In genomic region chr18:78977627-78978271, GRCh38 we compare ENCODE assay signal across 17 cellular contexts. TPM values are rescaled to one million over a fixed set of nuclear protein-coding genes. Genes with fewer than 3 reads are reported as not detected.
DNase-seq lines count a peak whose midpoint lies in the region; ATAC-seq and TF ChIP-seq lines count a peak whose summit lies in the region.
"Had no signal": no experiment of that assay in that cellular context is flagged by ENCODE, and none has a peak within 500 bp of the region (broad histone marks: within the 10 kb centered on the region; RNA-seq: fewer than 3 reads in every experiment).

No MANE protein-coding gene starts in this region.

- peaks cover 54 to 60% of the 10 kb centered on the region in 2 donors for H3K27me3 Mint-ChIP-seq in CD8-positive, alpha-beta memory T cell
- peaks cover 75% of the 10 kb centered on the region for H3K27me3 Mint-ChIP-seq in nephron (ENCODE audit: low read depth)

- peaks cover 12 to 25% (median 15%) of the 10 kb centered on the region in 3 donors for H3K4me1 Mint-ChIP-seq in CD8-positive, alpha-beta memory T cell
- H3K4me1 Mint-ChIP-seq in nephron, result peaks cover 29% of the 10 kb centered on the region

- H3K9me3 ChIP-seq in CD8-positive, alpha-beta memory T cell (ENCODE audit: low read length), result no peaks in the 10 kb centered on the region
- H3K9me3 ChIP-seq in HUES6 (ENCODE audit: control insufficient read depth, insufficient read depth, low read depth, low read length) (no peaks in the 10 kb centered on the region), thyroid gland (no peaks in the 10 kb centered on the region)
- H3K9me3 ChIP-seq: mucosa of descending colon, right lobe of liver had no signal

- no peaks in the 10 kb centered on the region for H3K36me3 ChIP-seq in CD8-positive, alpha-beta memory T cell (ENCODE audit: insufficient read depth, low read length)
- H3K36me3 ChIP-seq in HUES6 (ENCODE audit: control insufficient read depth, insufficient read depth, low read length), result no peaks in the 10 kb centered on the region
- H3K36me3 ChIP-seq in thyroid gland, result no peaks in the 10 kb centered on the region
- H3K36me3 ChIP-seq: BLaER1, right lobe of liver had no signal

- peaks cover 21% of the 10 kb centered on the region for H3K27me3 ChIP-seq in CD8-positive, alpha-beta memory T cell (ENCODE audit: insufficient read depth, low read length, poor library complexity, severe bottlenecking)
- peaks cover 62% of the 10 kb centered on the region for H3K27me3 ChIP-seq in HUES6 (ENCODE audit: control insufficient read depth, insufficient read depth, low read length)
- H3K27me3 ChIP-seq in thyroid gland, result peaks cover 36% of the 10 kb centered on the region

- peak overlapping the region; percentile 40 for H3K9ac ChIP-seq in HUES6 (ENCODE audit: low read length)
- H3K9ac ChIP-seq: BLaER1 had no signal

- H3K4me1 ChIP-seq in CD8-positive, alpha-beta memory T cell (ENCODE audit: insufficient read depth, low read length), result no peaks in the 10 kb centered on the region
- H3K4me1 ChIP-seq in HUES6 (ENCODE audit: control insufficient read depth, insufficient read depth, low read length) (peaks cover 30% of the 10 kb centered on the region), thyroid gland (peaks cover 6 to 29% of the 10 kb centered on the region in 2 donors)
- H3K4me1 ChIP-seq: BLaER1 had no signal

- H3K27ac ChIP-seq in CD8-positive, alpha-beta memory T cell (ENCODE audit: low read depth, low read length), result no peak overlapping the region
- no peak overlapping the region for H3K27ac ChIP-seq in HUES6 (ENCODE audit: low read depth, low read length)
- H3K27ac ChIP-seq in cingulate gyrus (ENCODE audit: low read depth, low read length), result peak overlapping the region; percentile 39
- H3K27ac ChIP-seq in thyroid gland, result no peak overlapping the region
- H3K27ac ChIP-seq: BLaER1, coronary artery, right lobe of liver had no signal

- POLR2A ChIA-PET in CD8-positive, alpha-beta memory T cell (lab: Charles Lee), result no interaction called here

- ATAC-seq in Right ventricle myocardium inferior, result no peak
- ATAC-seq in GM18907 (IDR thresholded peaks at IDR 0.05; ENCODE audit: unreplicated experiment), result no peak
- ATAC-seq: HCT116, mucosa of descending colon, PC-3, right lobe of liver had no signal

- H3K27ac Mint-ChIP-seq in CD8-positive, alpha-beta memory T cell, result peak overlapping the region in 1 of 8 donors; percentile 30
- H3K27ac Mint-ChIP-seq in nephron, result peak overlapping the region in 1 of 3 experiments; percentile 59

- 4% methylated on average over 33 of the region's 33 CpGs for WGBS in thyroid gland, 2 donors

- peaks cover 0 to 1% (median 0%) of the 10 kb centered on the region in 3 donors for H3K36me3 Mint-ChIP-seq in CD8-positive, alpha-beta memory T cell
- H3K36me3 Mint-ChIP-seq in nephron (ENCODE audit: low read depth), result no peaks in the 10 kb centered on the region

- CTCF ChIA-PET in CD8-positive, alpha-beta memory T cell (lab: Charles Lee), result no interaction called here

- H3K9me3 Mint-ChIP-seq in CD8-positive, alpha-beta memory T cell, result peaks cover 0 to 8% (median 4%) of the 10 kb centered on the region in 5 donors
- H3K9me3 Mint-ChIP-seq in nephron, result peaks cover 8% of the 10 kb centered on the region

- DNase-seq in CD8-positive, alpha-beta memory T cell, result no peak
- no peak for DNase-seq in Right ventricle myocardium inferior (ENCODE audit: missing footprints)
- DNase-seq in pons (ENCODE audit: low spot score), result no peak
- DNase-seq in thyroid gland, result no peak
- DNase-seq: GF-D8; PC-3; right lobe of liver; stimulated activated CD4-positive, alpha-beta T cell treated with anti-CD3 and anti-CD28 coated beads, Interleukin-4, amount 100 ng/mL, for 4 hours had no signal

- no peak overlapping the region for H3K4me3 ChIP-seq in CD8-positive, alpha-beta memory T cell (ENCODE audit: low read length)
- H3K4me3 ChIP-seq in HUES6 (ENCODE audit: low read depth, low read length) (peak overlapping the region; percentile 60), thyroid gland (replicated peaks in 1 of 3) (no peak overlapping the region)
- H3K4me3 ChIP-seq: coronary artery, mucosa of descending colon, right lobe of liver had no signal

- no peak for TF ChIP-seq POLR2A in thyroid gland (IDR thresholded peaks at IDR 0.05)

- intact Hi-C loops in Right ventricle myocardium inferior (cut with DNase I), result no loop called here
- intact Hi-C loops in thyroid gland (cut with DNase I), result no loop called here

- TF ChIP-seq CTCF in nephron (IDR thresholded peaks at IDR 0.05; ENCODE audit: unreplicated experiment in 3 of 3) (no peak), thyroid gland (IDR thresholded peaks at IDR 0.05) (no peak)

- peak overlapping the region in 4 of 7 donors; percentile 9 to 55 (median 28) for H3K4me3 Mint-ChIP-seq in CD8-positive, alpha-beta memory T cell
- peak overlapping the region; percentile 72 to 84 (median 80) for H3K4me3 Mint-ChIP-seq in nephron

RNA-seq across cellular contexts. Expression of gene SALL3, which starts 1.9 kb away (rescaled TPM):
- total RNA-seq in CD8-positive, alpha-beta memory T cell, result not detected
- polyA plus RNA-seq in CD8-positive, alpha-beta memory T cell, result not detected
- total RNA-seq in Right ventricle myocardium inferior, result 0.05 TPM
- under 1 TPM in 2 of 4 donors, not detected in 2; 0.11 to 0.13 TPM for total RNA-seq in thyroid gland
- total RNA-seq: M059J, mucosa of descending colon, PC-3, right lobe of liver had no signal
